18 cellular contexts compared by ENCODE assay signal in the genomic region with DNA sequence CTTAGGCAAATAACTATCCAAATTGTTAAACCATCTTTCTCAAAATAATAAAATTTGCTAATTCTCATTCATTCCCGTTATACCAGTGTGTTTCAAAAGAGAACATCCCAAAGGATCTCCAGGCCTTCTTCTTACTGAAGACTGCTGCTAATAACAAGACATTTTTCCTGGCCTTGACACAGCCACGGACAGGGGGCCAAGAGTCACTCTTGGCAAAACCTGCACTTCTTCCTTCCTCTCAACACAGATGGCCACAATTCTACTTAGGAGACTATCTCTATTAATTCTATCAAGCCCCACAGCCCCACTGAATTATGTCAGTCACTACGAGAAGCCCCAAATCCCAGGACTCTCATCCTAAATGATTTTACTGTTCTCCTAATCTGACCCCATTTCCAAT.
"Had no signal": no experiment of that assay in that cellular context is flagged by ENCODE, and none has a peak within 500 bp of the region (broad histone marks: within the 10 kb centered on the region; RNA-seq: fewer than 3 reads in every experiment).

No MANE protein-coding gene starts in this region.

- DNase-seq: central memory CD4-positive, alpha-beta T cell; erythroblast; foreskin melanocyte; head of caudate nucleus; immature natural killer cell; mesendoderm; naive thymus-derived CD4-positive, alpha-beta T cell; right lobe of liver; spleen; stimulated activated CD4-positive, alpha-beta T cell treated with anti-CD3 and anti-CD28 coated beads, Interleukin-15, amount 100 ng/mL, for 24 hours; stimulated activated CD4-positive, alpha-beta T cell treated with anti-CD3 and anti-CD28 coated beads, Interleukin-1b, Interleukin-23, amount 100 ng/mL, for 48 hours; stimulated activated CD4-positive, alpha-beta T cell treated with anti-CD3 and anti-CD28 coated beads, Interleukin-4, amount 100 ng/mL, for 24 hours; tibial artery; upper lobe of left lung had no signal

- H3K27ac ChIP-seq: neutrophil, right lobe of liver, spleen, tibial artery, upper lobe of left lung, vagina had no signal

- H3K9me3 ChIP-seq: neutrophil, right lobe of liver, spleen, tibial artery, upper lobe of left lung, vagina had no signal

- H3K27me3 Mint-ChIP-seq: stimulated activated memory B cell treated with anti-CD40 and anti-IgM and Interleukin-4, amounts not matched to agents 10 μg/mL and 1 μg/mL and 100 μg/mL, for 72 hours; stimulated activated naive CD8-positive, alpha-beta T cell treated with anti-CD3 and anti-CD28 coated beads, Interleukin-15, Interleukin-2, amounts not matched to agents 100 ng/mL and 50 ng/mL, for 24 hours had no signal

- ATAC-seq: naive thymus-derived CD4-positive, alpha-beta T cell; stimulated activated memory B cell treated with anti-CD40 and anti-IgM and Interleukin-4, amounts not matched to agents 10 μg/mL and 1 μg/mL and 100 μg/mL, for 72 hours had no signal

- H3K27ac Mint-ChIP-seq: immature natural killer cell; naive thymus-derived CD4-positive, alpha-beta T cell; stimulated activated memory B cell treated with anti-CD40 and anti-IgM and Interleukin-4, amounts not matched to agents 10 μg/mL and 1 μg/mL and 100 μg/mL, for 72 hours; stimulated activated naive CD8-positive, alpha-beta T cell treated with anti-CD3 and anti-CD28 coated beads, Interleukin-15, Interleukin-2, amounts not matched to agents 100 ng/mL and 50 ng/mL, for 24 hours had no signal

- H3K4me1 Mint-ChIP-seq: immature natural killer cell; stimulated activated memory B cell treated with anti-CD40 and anti-IgM and Interleukin-4, amounts not matched to agents 10 μg/mL and 1 μg/mL and 100 μg/mL, for 72 hours had no signal

- H3K27me3 ChIP-seq: neutrophil, right lobe of liver, spleen, tibial artery, upper lobe of left lung, vagina had no signal

- H3K4me1 ChIP-seq: right lobe of liver, spleen, upper lobe of left lung, vagina had no signal

- H3K4me3 ChIP-seq: right lobe of liver, spleen, tibial artery, upper lobe of left lung, vagina had no signal

- H3K9me3 Mint-ChIP-seq: immature natural killer cell; naive thymus-derived CD4-positive, alpha-beta T cell; stimulated activated memory B cell treated with anti-CD40 and anti-IgM and Interleukin-4, amounts not matched to agents 10 μg/mL and 1 μg/mL and 100 μg/mL, for 72 hours; stimulated activated naive CD8-positive, alpha-beta T cell treated with anti-CD3 and anti-CD28 coated beads, Interleukin-15, Interleukin-2, amounts not matched to agents 100 ng/mL and 50 ng/mL, for 24 hours had no signal

- H3K4me3 Mint-ChIP-seq: immature natural killer cell; naive thymus-derived CD4-positive, alpha-beta T cell; stimulated activated memory B cell treated with anti-CD40 and anti-IgM and Interleukin-4, amounts not matched to agents 10 μg/mL and 1 μg/mL and 100 μg/mL, for 72 hours; stimulated activated naive CD8-positive, alpha-beta T cell treated with anti-CD3 and anti-CD28 coated beads, Interleukin-15, Interleukin-2, amounts not matched to agents 100 ng/mL and 50 ng/mL, for 24 hours had no signal
